In genomic region chr3:54951405-54951804, GRCh38 we compare ENCODE assay signal across 10 cellular contexts. TPM values are rescaled to one million over a fixed set of nuclear protein-coding genes. Genes with fewer than 3 reads are reported as not detected.
DNase-seq lines count a peak whose midpoint lies in the region; ATAC-seq, FAIRE-seq and TF ChIP-seq lines count a peak whose summit lies in the region.
"Had no signal": no experiment of that assay in that cellular context is flagged by ENCODE, and none has a peak within 500 bp of the region (broad histone marks: within the 10 kb centered on the region; RNA-seq: fewer than 3 reads in every experiment).

No MANE protein-coding gene starts in this region.

- H2AFZ ChIP-seq in SK-N-SH (ENCODE audit: low read depth), result no peak overlapping the region; the same call in 1 of the 2 replicates

- no peak for FAIRE-seq in pancreas (lab: Jason Lieb, UNC)

- H3K27ac ChIP-seq in SK-N-SH (ENCODE audit: low read depth in 2 of 2, low read length in 1 of 2) (peak overlapping the region in 1 of 2 experiments; percentile 60; a peak in 2 of 4 replicates), pancreas (no peak overlapping the region)

- no peaks in the 10 kb centered on the region for H3K79me2 ChIP-seq in SK-N-SH (ENCODE audit: insufficient read depth)

- no peaks in the 10 kb centered on the region for H3K9me2 ChIP-seq in SK-N-SH

- H3K36me3 ChIP-seq in SK-N-SH (replicated peaks in 1 of 2; ENCODE audit: control insufficient read depth in 1 of 2, insufficient read depth in 2 of 2, low read length in 1 of 2) (no peaks in the 10 kb centered on the region), pancreas (no peaks in the 10 kb centered on the region)

- H3K4me1 ChIP-seq in SK-N-SH (ENCODE audit: control insufficient read depth in 1 of 2, insufficient read depth in 2 of 2, low read depth in 1 of 2, low read length in 1 of 2), result peaks cover 9 to 29% of the 10 kb centered on the region in 2 experiments; a peak in 3 of 4 replicates
- H3K4me1 ChIP-seq in pancreas, result no peaks in the 10 kb centered on the region

- H3F3A ChIP-seq in SK-N-SH (replicated peaks; ENCODE audit: insufficient read depth), result no peaks in the 10 kb centered on the region

- H3K4me2 ChIP-seq in SK-N-SH, result no peak overlapping the region

- H3K9me3 ChIP-seq in SK-N-SH, result no peaks in the 10 kb centered on the region
- H3K9me3 ChIP-seq in pancreas, result no peaks in the 10 kb centered on the region

- ATAC-seq in pancreas, result peak; percentile 61 to 91 (median 82)
- ATAC-seq in GM18505 (IDR thresholded peaks at IDR 0.05; ENCODE audit: unreplicated experiment), result no peak

- POLR2A ChIA-PET in SK-N-SH (lab: Yijun Ruan, JAX), result no interaction called here

- DNase-seq in NCI-H1092 treated with DMSO at 0.1 percent for 48 hours (lab: John Stamatoyannopoulos, UW) (peak; percentile 24), NCI-H1092 (lab: John Stamatoyannopoulos, UW) (no peak), SK-N-SH (peak; percentile 63), foreskin fibroblast (peak; percentile 92 to 97), pancreas (peak; percentile 23 to 72 (median 46)), NCI-H2196 treated with DMSO at 0.1 percent for 48 hours (lab: John Stamatoyannopoulos, UW; ENCODE audit: unreplicated experiment) (no peak), SHP77 treated with DMSO at 0.1 percent for 48 hours (lab: John Stamatoyannopoulos, UW) (no peak)
- DNase-seq: naive B cell had no signal

- peak; percentile 85 for TF ChIP-seq RAD21 in SK-N-SH (IDR thresholded peaks at IDR 0.05; ENCODE audit: low read length)

- intact Hi-C loops in pancreas (cut with DNase I), result no loop called here

- H4K20me1 ChIP-seq in SK-N-SH (ENCODE audit: insufficient read depth), result no peaks in the 10 kb centered on the region

- H3K27me3 ChIP-seq in SK-N-SH (ENCODE audit: insufficient read depth) (no peaks in the 10 kb centered on the region), pancreas (no peaks in the 10 kb centered on the region)

- no peak for TF ChIP-seq EP300 in SK-N-SH (IDR thresholded peaks at IDR 0.05; ENCODE audit: borderline replicate concordance in 1 of 2, low read depth in 1 of 2, low read length in 1 of 2)

- no peak overlapping the region for H3K9ac ChIP-seq in SK-N-SH

- no peak overlapping the region for H3K4me3 ChIP-seq in SK-N-SH (ENCODE audit: low read depth in 2 of 2, low read length in 1 of 2)
- H3K4me3 ChIP-seq in foreskin fibroblast (ENCODE audit: low read depth in 1 of 2, low read length in 2 of 2), result no peak overlapping the region
- no peak overlapping the region for H3K4me3 ChIP-seq in pancreas

- WGBS in SK-N-SH (ENCODE audit: low lambda C conversion rate), result 28% methylated on average over 7 of the region's 8 CpGs
- 39 to 48% methylated on average over 8 of the region's 8 CpGs for whole genome bisulfite sequencing in pancreas, 2 donors

- peak; percentile 83 for TF ChIP-seq CTCF in SK-N-SH (IDR thresholded peaks at IDR 0.05)
- peak; percentile 79 for TF ChIP-seq CTCF in foreskin fibroblast (IDR thresholded peaks at IDR 0.05; ENCODE audit: low read depth, low read length)
- peak in 1 of 4 donors; percentile 19 for TF ChIP-seq CTCF in pancreas (IDR thresholded peaks at IDR 0.05)

- CTCF ChIA-PET in SK-N-SH (lab: Yijun Ruan, JAX), result no interaction called here

- TF ChIP-seq POLR2A in GM18505 (IDR thresholded peaks at IDR 0.05; ENCODE audit: borderline replicate concordance, extremely low read depth, insufficient read depth, insufficient read length), result no peak

TF ChIP-seq in SK-N-SH, 30 proteins besides CTCF, POLR2A, EP300 and RAD21 (continues in another document):
- TF ChIP-seq NRF1 (IDR thresholded peaks at IDR 0.05; ENCODE audit: low read depth, low read length) (no peak), TAF1 (IDR thresholded peaks at IDR 0.05; ENCODE audit: borderline replicate concordance, low read depth, low read length) (no peak), FOXM1 (IDR thresholded peaks at IDR 0.05; ENCODE audit: low read depth) (no peak), GABPA (IDR thresholded peaks at IDR 0.05; ENCODE audit: low read depth) (no peak), PBX3 (IDR thresholded peaks at IDR 0.05) (no peak), REST (IDR thresholded peaks at IDR 0.05; ENCODE audit: low read depth, low read length) (no peak), RCOR1 (IDR thresholded peaks at IDR 0.05; ENCODE audit: low read length) (no peak), USF2 (IDR thresholded peaks at IDR 0.05; ENCODE audit: borderline replicate concordance, low read depth, low read length) (no peak), MAX (IDR thresholded peaks at IDR 0.05; ENCODE audit: low read depth) (peak; percentile 57; the same call in 1 of the 2 replicates), IRF3 (IDR thresholded peaks at IDR 0.05; ENCODE audit: low read depth, low read length) (no peak), POLR2AphosphoS5 (IDR thresholded peaks at IDR 0.05; ENCODE audit: low read depth, low read length) (no peak), ZBTB33 (IDR thresholded peaks at IDR 0.05; ENCODE audit: borderline replicate concordance, low read depth) (no peak), CHD2 (IDR thresholded peaks at IDR 0.05; ENCODE audit: low read length, partially characterized antibody) (no peak)

RNA-seq across cellular contexts. Expression of gene LRTM1, which starts 23.5 kb away (rescaled TPM):
- 0.03 TPM in 1 of 2 replicates, not detected in the other for polyA plus RNA-seq in SK-N-SH (2012; rRNA removed)
- not detected in 2 replicates for polyA plus RNA-seq in SK-N-SH (2012; cell fraction: cytosol; rRNA removed)
- polyA plus RNA-seq in SK-N-SH (2012; cell fraction: nucleus; rRNA removed), result not detected in 2 replicates
- not detected for total RNA-seq in pancreas
- polyA plus RNA-seq in pancreas, result not detected
- total RNA-seq: T-helper 1 cell treated with Interleukin-12 subunit alpha and Interleukin-12 subunit beta and Interleukin-4 antibody, amounts not matched to agents 30 ng/mL and 1 ng/mL, for 36 hours had no signal

Comparison
In these comparisons a context has a peak if more than half of its experiments do, and no peak if none do; other contexts are left out.
1. DNase-seq: peak in NCI-H1092 treated with DMSO at 0.1 percent for 48 hours (single experiment), SK-N-SH (single experiment), foreskin fibroblast (2 of 2) and pancreas (6 of 6); none in NCI-H1092 (single experiment), NCI-H2196 treated with DMSO at 0.1 percent for 48 hours (single experiment) and SHP77 treated with DMSO at 0.1 percent for 48 hours (single experiment).